ENCODE assay signal across 24 cellular contexts in the genomic region with DNA sequence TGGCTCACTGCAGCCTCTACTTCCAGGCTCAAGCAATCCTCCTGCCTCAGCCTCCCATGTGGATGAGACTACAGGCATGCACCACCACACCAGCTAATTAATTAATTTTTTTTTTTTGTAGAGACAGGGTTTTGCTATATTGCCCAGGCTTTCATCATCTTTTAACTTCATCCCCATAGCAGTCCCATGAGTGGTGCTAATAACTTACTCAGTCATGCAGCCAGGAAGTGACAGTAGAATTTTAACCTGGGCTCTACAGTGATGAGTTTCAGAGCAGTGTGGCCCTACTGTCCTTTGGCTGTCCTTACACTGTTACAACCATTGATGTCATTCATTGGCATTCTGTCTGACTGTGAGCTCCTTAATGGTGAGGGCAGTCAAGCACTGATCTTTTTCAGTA. TPM values are rescaled to one million over a fixed set of nuclear protein-coding genes. Genes with fewer than 3 reads are reported as not detected.
DNase-seq lines count a peak whose midpoint lies in the region; ATAC-seq, FAIRE-seq and TF ChIP-seq lines count a peak whose summit lies in the region.
"Had no signal": no experiment of that assay in that cellular context is flagged by ENCODE, and none has a peak within 500 bp of the region (broad histone marks: within the 10 kb centered on the region; RNA-seq: fewer than 3 reads in every experiment).

No MANE protein-coding gene starts in this region.

- no peak for TF ChIP-seq POLR2A in esophagus squamous epithelium (IDR thresholded peaks at IDR 0.05)

- TF ChIP-seq CTCF in astrocyte (IDR thresholded peaks at IDR 0.05; ENCODE audit: insufficient read depth, low read depth, low read length) (no peak), smooth muscle cell (IDR thresholded peaks at IDR 0.05; ENCODE audit: borderline replicate concordance, insufficient read depth, poor library complexity, severe bottlenecking) (no peak), esophagus squamous epithelium (IDR thresholded peaks at IDR 0.05) (no peak)

- DNase-seq in HT1080 (ENCODE audit: low read depth) (peak; percentile 19), astrocyte (ENCODE audit: low read depth) (no peak), smooth muscle cell (lab: John Stamatoyannopoulos, UW; ENCODE audit: unreplicated experiment) (no peak), esophagus squamous epithelium (lab: John Stamatoyannopoulos, UW) (no peak)
- no peak for DNase-seq in effector memory CD4-positive, alpha-beta T cell
- DNase-seq: activated CD8-positive, alpha-beta memory T cell treated with anti-CD3 and anti-CD28 coated beads, Interleukin-2, amount 50 U/mL, for 48 hours; activated naive CD4-positive, alpha-beta T cell treated with anti-CD3 and anti-CD28 coated beads, Interleukin-2, amount 10 ng/mL, durations not matched to agents 7 days and 5 days; amygdala; colonic mucosa; effector CD8-positive, alpha-beta T cell; NCI-H2171 treated with DMSO at 0.1 percent for 48 hours; NCI-H526; posterior cingulate gyrus; right lobe of liver; stimulated activated CD4-positive, alpha-beta T cell treated with anti-CD3 and anti-CD28 coated beads, Interleukin-4, amount 100 ng/mL, for 1 hour; SW 1271 had no signal

- no peaks in the 10 kb centered on the region for H3K36me3 ChIP-seq in astrocyte (ENCODE audit: insufficient read depth, low read length)
- no peaks in the 10 kb centered on the region for H3K36me3 ChIP-seq in smooth muscle cell (ENCODE audit: low read depth)
- H3K36me3 ChIP-seq in esophagus squamous epithelium = no peaks in the 10 kb centered on the region
- H3K36me3 ChIP-seq in effector memory CD4-positive, alpha-beta T cell (ENCODE audit: control insufficient read depth, insufficient read depth, low read length) = no peaks in the 10 kb centered on the region
- H3K36me3 ChIP-seq: colonic mucosa, HAP-1, right lobe of liver had no signal

- no peak overlapping the region for H3K9ac ChIP-seq in astrocyte (ENCODE audit: low read length)
- no peak overlapping the region for H3K9ac ChIP-seq in smooth muscle cell (ENCODE audit: low read depth)

- H4K20me1 ChIP-seq in astrocyte (ENCODE audit: insufficient read depth, low read length) (no peaks in the 10 kb centered on the region), smooth muscle cell (ENCODE audit: low read depth) (no peaks in the 10 kb centered on the region)

- H3K27me3 Mint-ChIP-seq in astrocyte (ENCODE audit: low read depth, unreplicated experiment) = no peaks in the 10 kb centered on the region

- ATAC-seq in GM18907 (IDR thresholded peaks at IDR 0.05; ENCODE audit: unreplicated experiment) (peak; percentile 30), GM21723 (IDR thresholded peaks at IDR 0.05; ENCODE audit: unreplicated experiment) (no peak)
- ATAC-seq: HepG2, left lobe of liver, right lobe of liver had no signal

- H3K27ac Mint-ChIP-seq in astrocyte (ENCODE audit: unreplicated experiment) = no peak overlapping the region
- H3K27ac Mint-ChIP-seq: activated naive CD4-positive, alpha-beta T cell treated with anti-CD3 and anti-CD28 coated beads, Interleukin-2, amount 10 ng/mL, durations not matched to agents 7 days and 5 days had no signal

- peaks cover 6% of the 10 kb centered on the region for H3F3A ChIP-seq in smooth muscle cell (ENCODE audit: low read depth)

- intact Hi-C loops in esophagus squamous epithelium (cut with DNase I) = no loop called here

- H3K79me2 ChIP-seq in astrocyte (ENCODE audit: insufficient read depth, low read length) = peaks cover 8% of the 10 kb centered on the region
- no peaks in the 10 kb centered on the region for H3K79me2 ChIP-seq in smooth muscle cell (ENCODE audit: low read depth)

- FAIRE-seq in astrocyte (lab: Jason Lieb, UNC) = no peak
- FAIRE-seq: GM19239, HepG2 had no signal

- peaks cover 1% of the 10 kb centered on the region for H3K36me3 Mint-ChIP-seq in astrocyte (ENCODE audit: low read depth, unreplicated experiment)

- H3K4me3 Mint-ChIP-seq in astrocyte (ENCODE audit: unreplicated experiment) = no peak overlapping the region
- H3K4me3 Mint-ChIP-seq: activated naive CD4-positive, alpha-beta T cell treated with anti-CD3 and anti-CD28 coated beads, Interleukin-2, amount 10 ng/mL, durations not matched to agents 7 days and 5 days had no signal

- H3K4me1 Mint-ChIP-seq in astrocyte (ENCODE audit: low read depth, unreplicated experiment) = peaks cover 9% of the 10 kb centered on the region

- H3K4me2 ChIP-seq in astrocyte (ENCODE audit: low read length) (no peak overlapping the region), smooth muscle cell (no peak overlapping the region)
- H3K4me2 ChIP-seq: hepatocyte had no signal

- H3K4me3 ChIP-seq in astrocyte (ENCODE audit: insufficient read depth, low read depth, low read length) (no peak overlapping the region), smooth muscle cell (no peak overlapping the region), esophagus squamous epithelium (no peak overlapping the region)
- H3K4me3 ChIP-seq in effector memory CD4-positive, alpha-beta T cell (ENCODE audit: insufficient read depth, low read depth, low read length, poor library complexity, severe bottlenecking) = no peak overlapping the region
- H3K4me3 ChIP-seq: colonic mucosa, HAP-1, hepatocyte, right lobe of liver had no signal

- H3K4me1 ChIP-seq in astrocyte (ENCODE audit: insufficient read depth, low read length) (peaks cover 42% of the 10 kb centered on the region), smooth muscle cell (ENCODE audit: low read depth) (peaks cover 9% of the 10 kb centered on the region), esophagus squamous epithelium (peaks cover 10 to 81% (median 16%) of the 10 kb centered on the region in 3 donors)
- peaks cover 11% of the 10 kb centered on the region for H3K4me1 ChIP-seq in effector memory CD4-positive, alpha-beta T cell (ENCODE audit: control insufficient read depth, insufficient read depth, low read length, poor library complexity, severe bottlenecking)
- H3K4me1 ChIP-seq: colonic mucosa had no signal

- H3K9me3 ChIP-seq in astrocyte (ENCODE audit: insufficient read depth, low read depth, low read length) = no peaks in the 10 kb centered on the region
- H3K9me3 ChIP-seq in smooth muscle cell (replicated peaks; ENCODE audit: low read depth) = no peaks in the 10 kb centered on the region
- no peaks in the 10 kb centered on the region for H3K9me3 ChIP-seq in esophagus squamous epithelium
- H3K9me3 ChIP-seq in effector memory CD4-positive, alpha-beta T cell (ENCODE audit: control insufficient read depth, low read length) = no peaks in the 10 kb centered on the region
- H3K9me3 ChIP-seq: colonic mucosa, HAP-1, right lobe of liver had no signal

- H2AFZ ChIP-seq in astrocyte (ENCODE audit: low read depth, low read length) (no peak overlapping the region), smooth muscle cell (ENCODE audit: low read depth) (no peak overlapping the region)
- H2AFZ ChIP-seq: hepatocyte had no signal

- H3K27me3 ChIP-seq in astrocyte (ENCODE audit: insufficient read depth, low read length) = no peaks in the 10 kb centered on the region
- no peaks in the 10 kb centered on the region for H3K27me3 ChIP-seq in smooth muscle cell (ENCODE audit: low read depth)
- peaks cover 0 to 4% (median 0%) of the 10 kb centered on the region in 4 donors for H3K27me3 ChIP-seq in esophagus squamous epithelium
- H3K27me3 ChIP-seq in effector memory CD4-positive, alpha-beta T cell (replicated peaks; ENCODE audit: control insufficient read depth, insufficient read depth, low read length, poor library complexity, severe bottlenecking) = peaks cover 2% of the 10 kb centered on the region
- H3K27me3 ChIP-seq: colonic mucosa, hepatocyte, right lobe of liver had no signal

- H3K27ac ChIP-seq in astrocyte (ENCODE audit: low read depth, low read length) (peak overlapping the region; percentile 30), smooth muscle cell (ENCODE audit: low read depth) (peak overlapping the region; percentile 63), esophagus squamous epithelium (peak overlapping the region in 2 of 4 donors; percentile 35 to 62)
- H3K27ac ChIP-seq in effector memory CD4-positive, alpha-beta T cell (ENCODE audit: insufficient read depth, low read length, poor library complexity, severe bottlenecking) = no peak overlapping the region
- H3K27ac ChIP-seq: colonic mucosa, HL-60, right lobe of liver had no signal

- H3K9me3 Mint-ChIP-seq in astrocyte (ENCODE audit: unreplicated experiment) = no peaks in the 10 kb centered on the region
- H3K9me3 Mint-ChIP-seq: activated naive CD4-positive, alpha-beta T cell treated with anti-CD3 and anti-CD28 coated beads, Interleukin-2, amount 10 ng/mL, durations not matched to agents 7 days and 5 days had no signal

RNA-seq across cellular contexts. Expression of a gene that starts 3.9 kb away (rescaled TPM):
- total RNA-seq in HT1080 (2014; rRNA removed; shearing (Covaris generic)) = 247 and 261 TPM in 2 replicates
- polyA plus RNA-seq in HT1080 (2015; cell fraction: cytosol; rRNA removed) = 126 and 137 TPM in 2 replicates
- polyA plus RNA-seq in HT1080 (2015; cell fraction: nucleus; rRNA removed) = 40.9 and 51.7 TPM in 2 replicates
- total RNA-seq in astrocyte (50.3 and 76.1 TPM in 2 replicates), smooth muscle cell (30.4 and 33.0 TPM in 2 replicates), esophagus squamous epithelium (10 to 100 TPM; 16.2 to 30.8 (median 17.5) TPM)
- 45.1 and 104 TPM in 2 replicates for polyA plus RNA-seq in smooth muscle cell
- total RNA-seq: HepG2 had no signal
- polyA plus RNA-seq: HepG2 had no signal
